In the genomic region with DNA sequence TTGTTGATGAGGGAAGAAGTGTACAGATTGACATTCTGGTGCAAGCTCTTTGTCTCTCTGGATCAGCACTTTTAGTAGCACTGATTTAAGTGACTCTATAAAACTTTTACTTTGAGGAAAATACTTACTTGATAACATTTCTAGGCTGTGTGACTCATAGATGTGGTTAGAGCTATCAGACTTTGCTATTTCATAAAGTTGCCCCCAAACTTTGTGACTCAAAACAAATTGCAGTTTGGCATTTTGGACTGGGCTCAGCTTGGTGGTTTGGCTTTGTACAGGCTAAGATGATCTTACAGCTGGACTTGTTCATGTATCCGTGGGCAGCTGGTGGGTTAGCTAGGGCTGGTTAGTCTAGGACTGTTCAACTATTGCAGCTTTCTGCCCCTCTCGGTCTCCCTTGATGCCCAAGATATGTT, we compare ENCODE assay signal across 11 cellular contexts. TPM values are rescaled to one million over a fixed set of nuclear protein-coding genes. Genes with fewer than 3 reads are reported as not detected.
DNase-seq lines count a peak whose midpoint lies in the region; ATAC-seq and TF ChIP-seq lines count a peak whose summit lies in the region.
"Had no signal": no experiment of that assay in that cellular context is flagged by ENCODE, and none has a peak within 500 bp of the region (broad histone marks: within the 10 kb centered on the region; RNA-seq: fewer than 3 reads in every experiment).

No MANE protein-coding gene starts in this region.

- H3K27ac ChIP-seq in mesenchymal stem cell (ENCODE audit: low read length, poor library complexity, severe bottlenecking), result peak overlapping the region; percentile 96

- BruUV-seq in Calu3 (replicated peaks; lab: Mats Ljungman, UMichigan), result no TSS peak

- no peak overlapping the region for H3K23ac ChIP-seq in mesenchymal stem cell (ENCODE audit: low read length in 2 of 2)

- no peak overlapping the region for H2AFZ ChIP-seq in mesenchymal stem cell (ENCODE audit: low read depth, low read length)

- no peak overlapping the region for H3K4me3 Mint-ChIP-seq in Calu3 (ENCODE audit: low read depth, unreplicated experiment)
- H3K4me3 Mint-ChIP-seq: natural killer cell treated with Interleukin-12 subunit alpha and Interleukin-12 subunit beta and Interleukin-15 and Interleukin-18, amount 100 ng/mL, for 72 hours had no signal

- H3K27ac Mint-ChIP-seq in Calu3 (ENCODE audit: unreplicated experiment), result no peak overlapping the region
- H3K27ac Mint-ChIP-seq: natural killer cell treated with Interleukin-12 subunit alpha and Interleukin-12 subunit beta and Interleukin-15 and Interleukin-18, amount 100 ng/mL, for 72 hours had no signal

- no peaks in the 10 kb centered on the region for H3K36me3 ChIP-seq in mesenchymal stem cell (ENCODE audit: control insufficient read depth in 1 of 2, insufficient read depth in 2 of 2, low read depth in 1 of 2, low read length in 2 of 2)

- H2BK5ac ChIP-seq in mesenchymal stem cell (ENCODE audit: low read depth, low read length, poor library complexity, severe bottlenecking), result peak overlapping the region; percentile 77

- DNase-seq in ELR (ENCODE audit: low read depth), result peak; percentile 89
- DNase-seq in LHCN-M2 (ENCODE audit: low read depth), result peak; percentile 96
- peak; percentile 49 for DNase-seq in amniotic stem cell (lab: John Stamatoyannopoulos, UW)
- DNase-seq in mesenchymal stem cell, result peak; percentile 67
- DNase-seq in sciatic nerve (ENCODE audit: low spot score), result no peak
- no peak for DNase-seq in Calu3
- DNase-seq: NCI-H1694, RPMI8226 had no signal

- no peaks in the 10 kb centered on the region for H3K79me1 ChIP-seq in mesenchymal stem cell (replicated peaks; ENCODE audit: low read length, poor library complexity, severe bottlenecking)

- H2AK5ac ChIP-seq in mesenchymal stem cell (ENCODE audit: low read length, severe bottlenecking), result peak overlapping the region; percentile 100

- no peaks in the 10 kb centered on the region for H3K36me3 Mint-ChIP-seq in Calu3 (ENCODE audit: insufficient read depth, unreplicated experiment)
- H3K36me3 Mint-ChIP-seq: natural killer cell treated with Interleukin-12 subunit alpha and Interleukin-12 subunit beta and Interleukin-15 and Interleukin-18, amount 100 ng/mL, for 72 hours had no signal

- no peak overlapping the region for H3K4me2 ChIP-seq in mesenchymal stem cell (ENCODE audit: low read length, poor library complexity, severe bottlenecking)

- TF ChIP-seq CTCF in Calu3 (IDR thresholded peaks at IDR 0.05; ENCODE audit: unreplicated experiment), result no peak

- intact Hi-C loops in sciatic nerve (cut with DNase I), result no loop called here
- intact Hi-C loops in Calu3 (cut with micrococcal nuclease; ENCODE audit: unreplicated experiment), result no loop called here

- no peak overlapping the region for H2BK120ac ChIP-seq in mesenchymal stem cell (ENCODE audit: low read depth, low read length)

- H3K9ac ChIP-seq in mesenchymal stem cell (ENCODE audit: low read length), result no peak overlapping the region

- no peaks in the 10 kb centered on the region for H3K27me3 ChIP-seq in mesenchymal stem cell (ENCODE audit: control insufficient read depth in 1 of 2, insufficient read depth in 1 of 2, low read length in 2 of 2)

- H3K9me3 ChIP-seq in mesenchymal stem cell (ENCODE audit: control insufficient read depth, low read length), result no peaks in the 10 kb centered on the region

- ATAC-seq in sciatic nerve (no peak), HG03520 (IDR thresholded peaks at IDR 0.05; ENCODE audit: unreplicated experiment) (no peak), HG03521 (IDR thresholded peaks at IDR 0.05; ENCODE audit: unreplicated experiment) (no peak)

- peak overlapping the region in 1 of 2 experiments; percentile 18 for H3K18ac ChIP-seq in mesenchymal stem cell (ENCODE audit: low read depth in 1 of 2, low read length in 2 of 2)

- H2BK12ac ChIP-seq in mesenchymal stem cell (ENCODE audit: low read length in 2 of 2), result no peak overlapping the region

- WGBS in mesenchymal stem cell, result 79% methylated on average over 2 of the region's 2 CpGs

- H2BK15ac ChIP-seq in mesenchymal stem cell (ENCODE audit: low read depth, poor library complexity, severe bottlenecking), result peak overlapping the region; percentile 57

- no peaks in the 10 kb centered on the region for H3K27me3 Mint-ChIP-seq in Calu3 (ENCODE audit: unreplicated experiment)
- H3K27me3 Mint-ChIP-seq: natural killer cell treated with Interleukin-12 subunit alpha and Interleukin-12 subunit beta and Interleukin-15 and Interleukin-18, amount 100 ng/mL, for 72 hours had no signal

- CTCF ChIA-PET in Calu3 (lab: Charles Lee), result interaction anchor here (0.9 to 1.5 kb wide), 3 partner anchors 9 to 12 kb away, joined by 3 to 5 read pairs (median 4); no protein-coding TSS in a partner anchor

- H4K8ac ChIP-seq in mesenchymal stem cell (ENCODE audit: low read length), result peak overlapping the region; percentile 36

- H4K91ac ChIP-seq in mesenchymal stem cell (ENCODE audit: low read length), result no peak overlapping the region

- H3K9me3 Mint-ChIP-seq in Calu3 (ENCODE audit: low read depth, unreplicated experiment), result peaks cover 2% of the 10 kb centered on the region
- H3K9me3 Mint-ChIP-seq: natural killer cell treated with Interleukin-12 subunit alpha and Interleukin-12 subunit beta and Interleukin-15 and Interleukin-18, amount 100 ng/mL, for 72 hours had no signal

- H3K4me1 ChIP-seq in mesenchymal stem cell (ENCODE audit: control insufficient read depth, insufficient read depth, low read depth, low read length), result peaks cover 9% of the 10 kb centered on the region

- peak overlapping the region in 1 of 2 experiments; percentile 35 for H3K4me3 ChIP-seq in mesenchymal stem cell (ENCODE audit: insufficient read depth in 1 of 2, low read depth in 1 of 2, low read length in 2 of 2)

- H3K14ac ChIP-seq in mesenchymal stem cell (ENCODE audit: low read length in 2 of 2), result no peak overlapping the region

- H3K4me1 Mint-ChIP-seq in Calu3 (ENCODE audit: low read depth, unreplicated experiment), result peaks cover 29% of the 10 kb centered on the region

- no peak overlapping the region for H3K4ac ChIP-seq in mesenchymal stem cell (ENCODE audit: low read depth in 1 of 2, low read length in 2 of 2)

RNA-seq across cellular contexts. Expression of a gene that starts 42.1 kb away (rescaled TPM):
- total RNA-seq in LHCN-M2 (2014; rRNA removed), result 139 and 145 TPM in 2 replicates
- 94.9 TPM for polyA plus RNA-seq in LHCN-M2 (2012)
- 33.6 TPM for polyA plus RNA-seq in mesenchymal stem cell (2013, experiment 1 of 2)
- 34.7 TPM for polyA plus RNA-seq in mesenchymal stem cell (2013, experiment 2 of 2)
- 165 TPM for total RNA-seq in sciatic nerve
- 110 and 115 TPM in 2 replicates for total RNA-seq in Calu3 (2022)

Comparison
In these comparisons a context has a peak if more than half of its experiments do, and no peak if none do; other contexts are left out.
1. DNase-seq: peak in ELR (single experiment), LHCN-M2 (single experiment), amniotic stem cell (single experiment) and mesenchymal stem cell (single experiment); none in sciatic nerve (single experiment) and Calu3 (single experiment).